ENCODE assay signal across 1 cellular context in the genomic region with DNA sequence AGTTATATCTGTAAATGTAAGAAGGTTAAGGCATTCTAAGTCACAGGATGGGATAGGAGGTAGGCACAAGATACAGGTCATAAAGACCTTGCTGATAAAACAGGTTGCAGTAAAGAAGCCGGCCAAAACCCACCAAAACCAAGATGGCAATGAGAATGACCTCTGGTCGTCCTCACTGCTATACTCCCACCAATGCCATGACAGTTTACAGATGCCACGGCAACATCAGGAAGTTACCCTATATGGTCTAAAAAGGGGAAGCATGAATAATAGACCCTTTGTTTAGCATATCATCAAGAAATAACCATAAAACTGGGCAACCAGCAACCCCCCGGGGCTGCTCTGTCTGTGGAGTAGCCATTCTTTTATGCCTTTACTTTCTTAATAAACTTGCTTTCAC.
TF ChIP-seq lines count a peak whose summit lies in the region.

No MANE protein-coding gene starts in this region.

TF ChIP-seq in K562, 482 proteins besides CTCF, POLR2A, EP300 and RAD21:
- TF ChIP-seq ESRRA (IDR thresholded peaks at IDR 0.05; ENCODE audit: borderline replicate concordance, low read depth) (0 out of 2 replicates have a peak, but pooled peaks have one; percentile 48), RFX1 (IDR thresholded peaks at IDR 0.05) (peak; percentile 61), SRF (CRISPR knock-in tag; IDR thresholded peaks at IDR 0.05) (peak in 1 of 2 experiments; percentile 53; a peak in 1 of 4 replicates)
